ENCODE assay signal across 32 cellular contexts in the genomic region with DNA sequence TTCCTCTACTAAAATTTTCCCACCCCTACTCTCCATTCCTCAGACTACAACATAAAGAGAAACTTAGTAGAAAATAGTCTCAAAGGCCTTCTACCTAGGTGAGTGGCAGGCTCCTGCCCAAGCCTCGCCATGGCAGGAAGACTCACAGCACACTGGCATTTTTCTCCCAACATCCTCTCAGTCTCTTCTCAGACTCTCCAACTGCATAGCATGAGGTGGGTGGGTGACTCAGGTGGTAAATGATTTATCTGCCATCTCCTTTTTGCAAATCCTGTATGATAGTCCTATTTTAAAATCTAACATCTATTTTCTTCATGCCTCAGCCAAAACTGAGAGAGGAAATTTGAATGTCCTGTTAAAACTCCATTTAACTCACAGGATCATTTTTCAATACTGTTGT. TPM values are rescaled to one million over a fixed set of nuclear protein-coding genes. Genes with fewer than 3 reads are reported as not detected.
"Had no signal": no experiment of that assay in that cellular context is flagged by ENCODE, and none has a peak within 500 bp of the region (broad histone marks: within the 10 kb centered on the region; RNA-seq: fewer than 3 reads in every experiment).

No MANE protein-coding gene starts in this region.

- H3K9me3 Mint-ChIP-seq: nephron progenitor cell, neural progenitor cell had no signal

- DNase-seq: heart right ventricle; islet precursor cell; left colon; left lung; lower lobe of right lung; mammary epithelial cell; mesenchymal stem cell; naive B cell; natural killer cell; nephron progenitor cell; occipital lobe; ovary; retina; right cardiac atrium; sigmoid colon; small intestine; spleen; stimulated activated CD4-positive, alpha-beta T cell treated with anti-CD3 and anti-CD28 coated beads, Interleukin-4, amount 100 ng/mL, for 24 hours; stimulated activated naive CD4-positive, alpha-beta T cell treated with Interleukin-2 at 50 U/mL for 16 hours; stimulated activated naive CD8-positive, alpha-beta T cell treated with anti-CD3 and anti-CD28 coated beads, Interleukin-15, amount 100 ng/mL, for 72 hours; testis; thyroid gland; transverse colon; upper lobe of left lung had no signal

- H3K4me1 Mint-ChIP-seq: naive B cell; natural killer cell; nephron progenitor cell; stimulated activated effector memory CD8-positive, alpha-beta T cell treated with anti-CD3 and anti-CD28 coated beads, Interleukin-12 subunit alpha, Interleukin-12 subunit beta, amount 100 ng/mL, for 72 hours; stimulated activated naive CD8-positive, alpha-beta T cell treated with anti-CD3 and anti-CD28 coated beads, Interleukin-15, amount 100 ng/mL, for 72 hours had no signal

- H3K27me3 Mint-ChIP-seq: naive B cell; stimulated activated naive CD8-positive, alpha-beta T cell treated with anti-CD3 and anti-CD28 coated beads, Interleukin-15, amount 100 ng/mL, for 72 hours had no signal

- H3K36me3 Mint-ChIP-seq: naive B cell; natural killer cell; neural progenitor cell; stimulated activated effector memory CD8-positive, alpha-beta T cell treated with anti-CD3 and anti-CD28 coated beads, Interleukin-12 subunit alpha, Interleukin-12 subunit beta, amount 100 ng/mL, for 72 hours had no signal

- H3K4me1 ChIP-seq: heart right ventricle, left lung, lower lobe of right lung, neural progenitor cell, spleen, testis, thyroid gland, transverse colon, upper lobe of left lung, vagina had no signal

- ATAC-seq: heart right ventricle; left colon; left lung; lower lobe of right lung; natural killer cell; right cardiac atrium; stimulated activated effector memory CD8-positive, alpha-beta T cell treated with anti-CD3 and anti-CD28 coated beads, Interleukin-12 subunit alpha, Interleukin-12 subunit beta, amount 100 ng/mL, for 72 hours; stimulated activated naive CD8-positive, alpha-beta T cell treated with anti-CD3 and anti-CD28 coated beads, Interleukin-15, amount 100 ng/mL, for 72 hours had no signal

- H3K36me3 ChIP-seq: heart right ventricle, left lung, lower lobe of right lung, neural progenitor cell, neutrophil, ovary, sigmoid colon, spleen, thyroid gland, transverse colon, upper lobe of left lung, vagina had no signal

- H3K4me3 Mint-ChIP-seq: natural killer cell; nephron progenitor cell; neural progenitor cell; stimulated activated effector memory CD8-positive, alpha-beta T cell treated with anti-CD3 and anti-CD28 coated beads, Interleukin-12 subunit alpha, Interleukin-12 subunit beta, amount 100 ng/mL, for 72 hours; stimulated activated naive CD8-positive, alpha-beta T cell treated with anti-CD3 and anti-CD28 coated beads, Interleukin-15, amount 100 ng/mL, for 72 hours had no signal

- FAIRE-seq: small intestine had no signal

- H3K4me3 ChIP-seq: heart right ventricle, hepatocyte, left lung, lower lobe of right lung, neural progenitor cell, ovary, sigmoid colon, spleen, testis, thyroid gland, transverse colon, upper lobe of left lung, vagina had no signal

- H3K9me3 ChIP-seq: heart right ventricle, left lung, lower lobe of right lung, neutrophil, ovary, sigmoid colon, spleen, testis, thyroid gland, transverse colon, upper lobe of left lung, vagina had no signal

- H3K27ac Mint-ChIP-seq: naive B cell; natural killer cell; nephron progenitor cell; neural progenitor cell; progenitor cell of endocrine pancreas; stimulated activated effector memory CD8-positive, alpha-beta T cell treated with anti-CD3 and anti-CD28 coated beads, Interleukin-12 subunit alpha, Interleukin-12 subunit beta, amount 100 ng/mL, for 72 hours; stimulated activated naive CD8-positive, alpha-beta T cell treated with anti-CD3 and anti-CD28 coated beads, Interleukin-15, amount 100 ng/mL, for 72 hours had no signal

- H3K27ac ChIP-seq: heart right ventricle, hepatocyte, left lung, lower lobe of right lung, neural progenitor cell, neutrophil, ovary, sigmoid colon, spleen, testis, thyroid gland, transverse colon, upper lobe of left lung, vagina had no signal

- H3K27me3 ChIP-seq: heart right ventricle, hepatocyte, left lung, neural progenitor cell, neutrophil, ovary, sigmoid colon, spleen, testis, thyroid gland, transverse colon, upper lobe of left lung, vagina had no signal

RNA-seq across cellular contexts. Expression of a gene that starts 33.5 kb away (rescaled TPM):
- total RNA-seq: kidney epithelial cell, natural killer cell, progenitor cell of endocrine pancreas, pulmonary artery endothelial cell, vagina had no signal
